In genomic region chr1:186680031-186681012, GRCh38 we compare ENCODE assay signal across 8 cellular contexts. TPM values are rescaled to one million over a fixed set of nuclear protein-coding genes. Genes with fewer than 3 reads are reported as not detected.
A peak's percentile ranks its signal among the peaks of the same experiment; 100 is the strongest.
DNase-seq lines count a peak whose midpoint lies in the region; ATAC-seq, FAIRE-seq and TF ChIP-seq lines count a peak whose summit lies in the region.

TSS of gene PTGS2 (minus strand) at chr1:186680423. CDS start at chr1:186680290, 133 bp downstream.

- no peaks in the 10 kb centered on the region for H3K4me1 ChIP-seq in right cardiac atrium (ENCODE audit: control insufficient read depth, insufficient read depth, low read length)

- no peaks in the 10 kb centered on the region for H3K9me3 ChIP-seq in right cardiac atrium (ENCODE audit: control insufficient read depth, low read length)

- H3K27ac ChIP-seq in right cardiac atrium (ENCODE audit: low read length): peak within 1 kb of the TSS; percentile 55

- FAIRE-seq in D721Med (lab: Jason Lieb, UNC): peak; percentile 21

- ATAC-seq in GM21390 (IDR thresholded peaks at IDR 0.05; ENCODE audit: unreplicated experiment) (peak; percentile 93), right cardiac atrium (peak; percentile 98 to 99), HG03439 (IDR thresholded peaks at IDR 0.05; ENCODE audit: unreplicated experiment) (no peak)

- intact Hi-C loops in right cardiac atrium (cut with DNase I) (no loop called here), posterior cingulate gyrus (cut with DNase I) (loop anchor here (5.0 to 10.0 kb wide), 2 partner anchors 63 to 196 kb away; no protein-coding TSS in a partner anchor)

- DNase-seq in D721Med (ENCODE audit: insufficient read length, low spot score): peak; percentile 45
- peak; percentile 93 for DNase-seq in HT1080 (ENCODE audit: low read depth)
- DNase-seq in RPMI7951 (ENCODE audit: low read depth): peak; percentile 91
- peak in 54 of 58 donors; percentile 6 to 86 (median 46) for DNase-seq in anterior cingulate cortex (lab: John Stamatoyannopoulos, UW)
- DNase-seq in right cardiac atrium: peak; percentile 87 to 93 (median 92)
- DNase-seq in posterior cingulate gyrus: peak; percentile 16 to 95 (median 50)

- peak; percentile 39 for TF ChIP-seq CTCF in D721Med (IDR thresholded peaks at IDR 0.05; ENCODE audit: insufficient read depth, missing control alignments)

- no peaks in the 10 kb centered on the region for H3K27me3 ChIP-seq in right cardiac atrium (ENCODE audit: control insufficient read depth, insufficient read depth)

- H3K4me3 ChIP-seq in right cardiac atrium (ENCODE audit: low read length): peak within 1 kb of the TSS; percentile 74

- under 1% methylated on average over 66 of the region's 66 CpGs for WGBS in right cardiac atrium

RNA-seq across cellular contexts. Expression of gene PTGS2, which starts in this region (rescaled TPM):
- total RNA-seq in HT1080 (2014; rRNA removed; shearing (Covaris generic)): 0.69 and 4.0 TPM in 2 replicates
- polyA plus RNA-seq in HT1080 (2015; cell fraction: cytosol; rRNA removed): 0.98 and 2.4 TPM in 2 replicates
- 10.9 and 16.3 TPM in 2 replicates for polyA plus RNA-seq in HT1080 (2015; cell fraction: nucleus; rRNA removed)
- total RNA-seq in RPMI7951 (2014; rRNA removed; shearing (Covaris generic)): 2.1 and 2.4 TPM in 2 replicates
- 1 to 10 TPM; 2.6 to 8.4 (median 6.5) TPM for total RNA-seq in right cardiac atrium
- polyA plus RNA-seq in right cardiac atrium: 2.3 TPM
